Comparison of ENCODE assay signal across 36 cellular contexts in the genomic region with DNA sequence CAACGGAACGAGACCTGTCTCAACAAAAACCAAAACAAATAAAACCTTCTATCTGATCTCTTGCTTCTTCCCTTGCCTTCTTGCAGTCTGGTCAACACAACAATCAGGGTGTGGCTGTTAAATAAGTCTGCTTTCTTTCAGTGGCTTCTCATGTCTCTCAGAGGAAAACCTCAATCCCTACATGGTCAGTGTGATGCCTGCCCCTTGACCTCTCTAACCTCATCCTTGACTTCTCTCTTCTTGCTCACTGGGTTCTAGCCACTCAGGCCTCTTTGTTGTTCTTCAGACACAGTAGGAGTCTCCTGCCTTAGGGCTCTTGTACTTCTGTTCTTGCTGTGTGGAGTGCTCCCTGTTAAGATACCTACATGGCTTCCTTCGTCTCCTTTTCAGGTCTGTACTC.
"Had no signal": no experiment of that assay in that cellular context is flagged by ENCODE, and none has a peak within 500 bp of the region (broad histone marks: within the 10 kb centered on the region; RNA-seq: fewer than 3 reads in every experiment).

No MANE protein-coding gene starts in this region.

- H3K27ac Mint-ChIP-seq: activated B cell treated with CpG ODN at 0.5 μM for 24 hours; activated CD8-positive, alpha-beta T cell treated with anti-CD3 and anti-CD28 coated beads for 36 hours; activated naive CD8-positive, alpha-beta T cell; activated T-helper 17 cell treated with anti-CD3 and anti-CD28 coated beads, Interleukin-2, amount 50 U/mL, for 72 hours; effector memory CD8-positive, alpha-beta T cell; T-helper 17 cell; T-helper 2 cell treated with Interferon-gamma antibody and Interleukin-4, amounts not matched to agents 5 μg/mL and 100 μg/mL, for 36 hours had no signal

- ATAC-seq: activated CD4-positive, CD25-positive, alpha-beta regulatory T cell treated with anti-CD3 and anti-CD28 coated beads, Interleukin-2, amount 50 U/mL, for 24 hours; activated CD8-positive, alpha-beta T cell treated with anti-CD3 and anti-CD28 coated beads for 36 hours; activated T-cell treated with anti-CD3 and anti-CD28 coated beads, Interleukin-2, amount 50 U/mL, for 4 hours; activated T-helper 17 cell treated with anti-CD3 and anti-CD28 coated beads, Interleukin-2, amount 50 U/mL, for 72 hours; effector memory CD8-positive, alpha-beta T cell; gastroesophageal sphincter; heart right ventricle; T-helper 17 cell had no signal

- H3K27me3 Mint-ChIP-seq: activated B cell treated with CpG ODN at 0.5 μM for 24 hours; activated CD8-positive, alpha-beta T cell treated with anti-CD3 and anti-CD28 coated beads for 36 hours; activated naive CD8-positive, alpha-beta T cell; activated T-helper 17 cell treated with anti-CD3 and anti-CD28 coated beads, Interleukin-2, amount 50 U/mL, for 72 hours; effector memory CD8-positive, alpha-beta T cell; T-helper 17 cell had no signal

- H3K4me3 ChIP-seq: esophagus squamous epithelium, gastroesophageal sphincter, heart right ventricle had no signal

- H3K27ac ChIP-seq: brain microvascular endothelial cell, epithelial cell of prostate, esophagus squamous epithelium, gastroesophageal sphincter, heart right ventricle, VCaP had no signal

- DNase-seq: activated B cell treated with CpG ODN at 0.5 μM for 24 hours; activated CD4-positive, alpha-beta T cell treated with anti-CD3 and anti-CD28 coated beads for 48 hours; activated CD4-positive, alpha-beta T cell treated with anti-CD3 and anti-CD28 coated beads, Interleukin-2, amount 50 U/mL, for 1 hour; activated CD4-positive, alpha-beta T cell treated with anti-CD3 and anti-CD28 coated beads, Interleukin-2, amount 50 U/mL, for 48 hours; activated CD8-positive, alpha-beta memory T cell treated with anti-CD3 and anti-CD28 coated beads for 24 hours; activated CD8-positive, alpha-beta T cell treated with anti-CD3 and anti-CD28 coated beads for 36 hours; activated effector memory CD4-positive, alpha-beta T cell treated with Interleukin-2 at 50 U/mL for 16 hours; activated gamma-delta T cell treated with Interleukin-2 at 50 U/mL for 16 hours; activated naive CD4-positive, alpha-beta T cell treated with anti-CD3 and anti-CD28 coated beads, Interleukin-2, amount 50 U/mL, for 16 hours; activated naive CD4-positive, alpha-beta T cell treated with Interleukin-2 at 50 U/mL for 16 hours; activated T-cell treated with anti-CD3 and anti-CD28 coated beads, Interleukin-2, amount 50 U/mL, for 4 hours; amniotic stem cell; anterior cingulate cortex; brain microvascular endothelial cell; caudate nucleus; cortex of kidney; dermis blood vessel endothelial cell; effector CD4-positive, alpha-beta T cell; effector memory CD8-positive, alpha-beta T cell; esophagus squamous epithelium; foreskin melanocyte; heart right ventricle; T-helper 1 cell; T-helper 17 cell; T1000 had no signal

- H3K27me3 ChIP-seq: brain microvascular endothelial cell, esophagus squamous epithelium, gastroesophageal sphincter, heart right ventricle had no signal

- H3K36me3 Mint-ChIP-seq: activated naive CD8-positive, alpha-beta T cell had no signal

- FAIRE-seq: astrocyte, colon, endometrium, endothelial cell of umbilical vein had no signal

- H3K4me1 ChIP-seq: esophagus squamous epithelium, gastroesophageal sphincter, heart right ventricle had no signal

- H3K9me3 ChIP-seq: esophagus squamous epithelium had no signal

- H3K36me3 ChIP-seq: brain microvascular endothelial cell, esophagus squamous epithelium, gastroesophageal sphincter, heart right ventricle had no signal

- H3K4me1 Mint-ChIP-seq: activated B cell treated with CpG ODN at 0.5 μM for 24 hours; activated T-helper 17 cell treated with anti-CD3 and anti-CD28 coated beads, Interleukin-2, amount 50 U/mL, for 72 hours; T-helper 17 cell had no signal

- H3K9me3 Mint-ChIP-seq: T-helper 2 cell treated with Interferon-gamma antibody and Interleukin-4, amounts not matched to agents 5 μg/mL and 100 μg/mL, for 36 hours had no signal

- H3K4me3 Mint-ChIP-seq: activated B cell treated with CpG ODN at 0.5 μM for 24 hours; activated CD8-positive, alpha-beta T cell treated with anti-CD3 and anti-CD28 coated beads for 36 hours; activated naive CD8-positive, alpha-beta T cell; activated T-cell treated with anti-CD3 and anti-CD28 coated beads, Interleukin-2, amount 50 U/mL, for 4 hours; activated T-helper 17 cell treated with anti-CD3 and anti-CD28 coated beads, Interleukin-2, amount 50 U/mL, for 72 hours; effector memory CD8-positive, alpha-beta T cell; T-helper 17 cell; T-helper 2 cell treated with Interferon-gamma antibody and Interleukin-4, amounts not matched to agents 5 μg/mL and 100 μg/mL, for 36 hours had no signal
